In genomic region chr5:25905646-25906045, GRCh38 we compare ENCODE assay signal across 31 cellular contexts.
"Had no signal": no experiment of that assay in that cellular context is flagged by ENCODE, and none has a peak within 500 bp of the region (broad histone marks: within the 10 kb centered on the region; RNA-seq: fewer than 3 reads in every experiment).

No MANE protein-coding gene starts in this region.

- H3K27me3 ChIP-seq: adrenal gland, ascending aorta, body of pancreas, brain microvascular endothelial cell, breast epithelium, cardiac muscle cell had no signal

- DNase-seq: activated effector memory CD4-positive, alpha-beta T cell treated with anti-CD3 and anti-CD28 coated beads, Interleukin-2, amount 50 U/mL, for 16 hours; activated effector memory CD4-positive, alpha-beta T cell treated with Interleukin-2 at 50 U/mL for 16 hours; activated gamma-delta T cell; activated gamma-delta T cell treated with Interleukin-2 at 50 U/mL for 16 hours; activated naive CD4-positive, alpha-beta T cell; activated naive CD4-positive, alpha-beta T cell treated with anti-CD3 and anti-CD28 coated beads for 36 hours; activated naive CD4-positive, alpha-beta T cell treated with anti-CD3 and anti-CD28 coated beads, Interleukin-2, amount 10 ng/mL, durations not matched to agents 7 days and 5 days; activated naive CD4-positive, alpha-beta T cell treated with anti-CD3 and anti-CD28 coated beads, Interleukin-2, amount 50 U/mL, for 16 hours; activated naive CD4-positive, alpha-beta T cell treated with Interleukin-2 at 50 U/mL for 16 hours; activated naive CD8-positive, alpha-beta T cell treated with anti-CD3 and anti-CD28 coated beads for 36 hours; activated naive CD8-positive, alpha-beta T cell treated with anti-CD3 and anti-CD28 coated beads, Interleukin-2, amount 10 ng/mL, durations not matched to agents 7 days and 5 days; activated naive CD8-positive, alpha-beta T cell treated with anti-CD3 and anti-CD28 coated beads, Interleukin-2, amount 50 U/mL, for 24 hours; activated T-cell treated with anti-CD3 and anti-CD28 coated beads, Interleukin-2, amount 50 U/mL, for 24 hours; activated T-cell treated with anti-CD3 and anti-CD28 coated beads, Interleukin-2, amount 50 U/mL, for 4 hours; activated T-cell treated with anti-CD3 and anti-CD28 coated beads, Interleukin-2, amount 50 U/mL, for 48 hours; activated T-cell treated with anti-CD3 and anti-CD28 coated beads, Interleukin-2, amount 50 U/mL, for 72 hours; adrenal gland; amniotic stem cell; amygdala; anterior cingulate cortex; aorta; body of pancreas; brain microvascular endothelial cell; caudate nucleus; central memory CD4-positive, alpha-beta T cell; cerebellar nuclear complex had no signal

- H3K36me3 ChIP-seq: adrenal gland, ascending aorta, brain microvascular endothelial cell, breast epithelium, cardiac muscle cell had no signal

- H3K4me1 ChIP-seq: adrenal gland, ascending aorta, body of pancreas, breast epithelium had no signal

- H3K27ac ChIP-seq: adrenal gland, ascending aorta, body of pancreas, brain microvascular endothelial cell, breast epithelium, cardiac muscle cell had no signal

- ATAC-seq: activated naive CD4-positive, alpha-beta T cell treated with anti-CD3 and anti-CD28 coated beads, Interleukin-2, amount 50 U/mL, for 72 hours; activated naive CD8-positive, alpha-beta T cell treated with anti-CD3 and anti-CD28 coated beads, Interleukin-2, amount 50 U/mL, for 24 hours; activated T-cell treated with anti-CD3 and anti-CD28 coated beads, Interleukin-2, amount 50 U/mL, for 4 hours; activated T-cell treated with anti-CD3 and anti-CD28 coated beads, Interleukin-2, amount 50 U/mL, for 72 hours; activated T-helper 17 cell treated with anti-CD3 and anti-CD28 coated beads, Interleukin-2, amount 50 U/mL, for 72 hours; body of pancreas had no signal

- H3K4me3 ChIP-seq: adrenal gland, ascending aorta, body of pancreas, breast epithelium, cardiac muscle cell had no signal

- H3K9me3 ChIP-seq: ascending aorta, body of pancreas, breast epithelium had no signal
